21 cellular contexts compared by ENCODE assay signal in genomic region chr22:23116506-23117263, GRCh38. TPM values are rescaled to one million over a fixed set of nuclear protein-coding genes. Genes with fewer than 3 reads are reported as not detected.
A peak's percentile ranks its signal among the peaks of the same experiment; 100 is the strongest.
DNase-seq lines count a peak whose midpoint lies in the region; ATAC-seq, FAIRE-seq and TF ChIP-seq lines count a peak whose summit lies in the region.
"Had no signal": no experiment of that assay in that cellular context is flagged by ENCODE, and none has a peak within 500 bp of the region (broad histone marks: within the 10 kb centered on the region; RNA-seq: fewer than 3 reads in every experiment).

No MANE protein-coding gene starts in this region.

- no peaks in the 10 kb centered on the region for H3K9me3 Mint-ChIP-seq in GM23338
- H3K9me3 Mint-ChIP-seq: CD8-positive, alpha-beta memory T cell had no signal

- no peaks in the 10 kb centered on the region for H3F3A ChIP-seq in GM23338 (replicated peaks; ENCODE audit: low read depth)

- FAIRE-seq in K562 (lab: Jason Lieb, UNC), result no peak
- FAIRE-seq: G401.6, GM12892 had no signal

- peaks cover 9% of the 10 kb centered on the region for H3K27me3 Mint-ChIP-seq in GM23338 (ENCODE audit: insufficient read depth, low read depth, poor library complexity)
- H3K27me3 Mint-ChIP-seq: CD8-positive, alpha-beta memory T cell had no signal

- no peaks in the 10 kb centered on the region for H3K9me2 ChIP-seq in GM23338 (ENCODE audit: insufficient read depth)

- no peak overlapping the region for H3K4me3 Mint-ChIP-seq in GM23338
- H3K4me3 Mint-ChIP-seq: CD8-positive, alpha-beta memory T cell had no signal

- H3K9ac ChIP-seq in K562 (ENCODE audit: insufficient read depth in 1 of 2, low read depth in 2 of 2, low read length in 2 of 2), result peak overlapping the region in 1 of 2 experiments; percentile 20; a peak in 2 of 4 replicates

- intact Hi-C loops in K562 (cut with micrococcal nuclease), result no loop called here

- POLR2A ChIA-PET in K562 (lab: Yijun Ruan, JAX), result interaction anchor here (0.6 to 19.0 kb wide), 10 partner anchors 11 to 597 kb away, joined by 3 to 414 read pairs (median 4); partner anchors contain the start of gene GNAZ

- H3K27ac ChIP-seq in GM23338 (ENCODE audit: low read depth) (no peak overlapping the region), K562 (ENCODE audit: extremely low read depth, low read depth, low read length) (no peak overlapping the region), gastroesophageal sphincter (no peak overlapping the region), substantia nigra (ENCODE audit: low read depth, low read length, poor library complexity, severe bottlenecking) (peak overlapping the region; percentile 100)
- H3K27ac ChIP-seq: C4-2B, PC-9 had no signal

- no peak for TF ChIP-seq CTCF in GM23338 (conservative IDR thresholded peaks at IDR 0.05; ENCODE audit: low read depth in 2 of 2)
- peak in 1 of 3 experiments; percentile 27; a peak in 1 of 6 replicates for TF ChIP-seq CTCF in K562 (IDR thresholded peaks at IDR 0.05 in 2 of 3, conservative IDR thresholded peaks at IDR 0.05 in 1 of 3; ENCODE audit: insufficient read depth in 2 of 3, low read depth in 1 of 3, low read length in 3 of 3)
- TF ChIP-seq CTCF in gastroesophageal sphincter (IDR thresholded peaks at IDR 0.05), result no peak

- no peak for TF ChIP-seq EP300 in K562 (IDR thresholded peaks at IDR 0.05; ENCODE audit: low read length)
- TF ChIP-seq EP300 in gastroesophageal sphincter (IDR thresholded peaks at IDR 0.05), result no peak

- no peaks in the 10 kb centered on the region for H4K20me1 ChIP-seq in GM23338 (replicated peaks; ENCODE audit: insufficient read depth)
- peaks cover 86% of the 10 kb centered on the region for H4K20me1 ChIP-seq in K562 (replicated peaks; ENCODE audit: control insufficient read depth, insufficient read depth, low read length)

- CTCF ChIA-PET in K562 (lab: Yijun Ruan, JAX; ENCODE audit: low intra/inter-chr PET ratio), result no interaction called here

- no peak overlapping the region for H3K4me3 ChIP-seq in GM23338
- H3K4me3 ChIP-seq in K562, result no peak overlapping the region
- no peak overlapping the region for H3K4me3 ChIP-seq in gastroesophageal sphincter
- H3K4me3 ChIP-seq: PC-9 had no signal

- H3K79me2 ChIP-seq in GM23338 (replicated peaks; ENCODE audit: insufficient read depth), result no peaks in the 10 kb centered on the region
- no peaks in the 10 kb centered on the region for H3K79me2 ChIP-seq in K562 (ENCODE audit: control insufficient read depth, insufficient read depth, low read length)

- in situ Hi-C loops in K562 (cut with MboI), result no loop called here

- peaks cover 7% of the 10 kb centered on the region for H3K4me1 Mint-ChIP-seq in GM23338

- H3K4me1 ChIP-seq in GM23338 (ENCODE audit: insufficient read depth) (no peaks in the 10 kb centered on the region; the same call in 1 of the 2 replicates), K562 (replicated peaks in 1 of 2; ENCODE audit: control insufficient read depth in 2 of 2, insufficient read depth in 2 of 2, low read length in 2 of 2) (peaks cover 9 to 32% of the 10 kb centered on the region in 2 experiments; a peak in 4 of 5 replicates), gastroesophageal sphincter (peaks cover 0 to 13% (median 0%) of the 10 kb centered on the region in 3 donors)

- no peaks in the 10 kb centered on the region for H3K27me3 ChIP-seq in GM23338 (ENCODE audit: insufficient read depth)
- peaks cover 48 to 98% of the 10 kb centered on the region in 2 experiments; a peak in 4 of 5 replicates for H3K27me3 ChIP-seq in K562 (ENCODE audit: control insufficient read depth in 2 of 2, insufficient read depth in 2 of 2, low read length in 2 of 2)
- H3K27me3 ChIP-seq in gastroesophageal sphincter, result no peaks in the 10 kb centered on the region

- H3K4me2 ChIP-seq in GM23338 (no peak overlapping the region), K562 (ENCODE audit: insufficient read depth, low read length) (no peak overlapping the region)
- H3K4me2 ChIP-seq: PC-9 had no signal

- BruUV-seq in K562 (replicated peaks; lab: Mats Ljungman, UMichigan), result no TSS peak

- peaks cover 11% of the 10 kb centered on the region for H3K9me1 ChIP-seq in K562 (ENCODE audit: control insufficient read depth, insufficient read depth, low read length)

- H3K9me3 ChIP-seq in K562 (replicated peaks; ENCODE audit: control insufficient read depth, insufficient read depth, low read depth, low read length), result no peaks in the 10 kb centered on the region
- H3K9me3 ChIP-seq in gastroesophageal sphincter, result no peaks in the 10 kb centered on the region

- no peak for TF ChIP-seq RAD21 in K562 (CRISPR knock-in tag; conservative IDR thresholded peaks at IDR 0.05 in 1 of 2, IDR thresholded peaks at IDR 0.05 in 1 of 2)

- no peak overlapping the region for H2AFZ ChIP-seq in GM23338
- no peak overlapping the region for H2AFZ ChIP-seq in K562 (ENCODE audit: low read depth, low read length)
- H2AFZ ChIP-seq: PC-9 had no signal

- no peak for TF ChIP-seq POLR2A in K562 (conservative IDR thresholded peaks at IDR 0.05)
- TF ChIP-seq POLR2A in gastroesophageal sphincter (IDR thresholded peaks at IDR 0.05), result no peak

- ATAC-seq in GM23338 (peak; percentile 42), K562 (peak; percentile 5), gastroesophageal sphincter (peak; percentile 12), HG03095 (IDR thresholded peaks at IDR 0.05; ENCODE audit: unreplicated experiment) (no peak)
- ATAC-seq: SK-N-SH treated with all-trans-retinoic acid at 6 μM for 48 hours had no signal

- 8% methylated on average over 10 of the region's 10 CpGs for WGBS in K562 (ENCODE audit: insufficient coverage, low coverage, missing lambda C conversion rate)
- WGBS in gastroesophageal sphincter (ENCODE audit: low coverage in 1 of 2), 2 donors, result 77% methylated on average over 3 of the region's 10 CpGs; no CpG with 5 or more reads in 1 of the 2 donors

- no peak overlapping the region for H3K27ac Mint-ChIP-seq in GM23338

- no peaks in the 10 kb centered on the region for H3K36me3 Mint-ChIP-seq in GM23338 (ENCODE audit: low read depth)

- DNase-seq in GM23338 (ENCODE audit: low spot score), result no peak
- DNase-seq in K562 (ENCODE audit: extremely low read depth in 1 of 4, low spot score in 3 of 4), result peak in 3 of 4 experiments; percentile 51 to 64 (median 63)
- DNase-seq in substantia nigra (lab: John Stamatoyannopoulos, UW), result peak in 8 of 49 donors; percentile 24 to 47 (median 37)
- no peak for DNase-seq in RPMI8226
- no peak for DNase-seq in midbrain (lab: John Stamatoyannopoulos, UW)
- DNase-seq: ACHN; CD8-positive, alpha-beta memory T cell; Kasumi-1; NCI-H187; NCI-H510A treated with DMSO at 0.1 percent for 48 hours; NCI-H748 treated with DMSO at 0.1 percent for 48 hours; PC-9 had no signal

- no peaks in the 10 kb centered on the region for H3K36me3 ChIP-seq in GM23338 (ENCODE audit: insufficient read depth)
- no peaks in the 10 kb centered on the region for H3K36me3 ChIP-seq in K562 (ENCODE audit: control insufficient read depth, insufficient read depth, low read length)
- H3K36me3 ChIP-seq in gastroesophageal sphincter, result peaks cover 0 to 9% of the 10 kb centered on the region in 2 donors

RNA-seq across cellular contexts. Expression of gene RSPH14, which starts 25.1 kb away (rescaled TPM):
- not detected in 2 replicates for total RNA-seq in GM23338 (2014; rRNA removed; shearing (Covaris generic))
- 1.8 and 2.5 TPM in 2 replicates for polyA plus RNA-seq in GM23338 (2016; fragmentation: Nextera tagmentation; extraction: Ambion mirVana)
- not detected in 2 replicates for total RNA-seq in K562 (2011; cell fraction: chromatin; rRNA removed; ENCODE audit: low replicate concordance)
- total RNA-seq in K562 (2011; cell fraction: nucleolus; rRNA removed), result not detected in 2 replicates
- total RNA-seq in K562 (2011; cell fraction: nucleoplasm; rRNA removed), result not detected in 2 replicates
- not detected in 2 replicates for total RNA-seq in K562 (2014; rRNA removed)
- total RNA-seq in K562 (2014; rRNA removed; fragmentation: Illumina TruSeq; extraction: Trizol), result not detected in 2 replicates
- not detected in 2 replicates for total RNA-seq in K562 (2015; rRNA removed; fragmentation: Illumina TruSeq; extraction: Trizol)
- not detected in 2 replicates for total RNA-seq in K562 (2021)
- 0.24 TPM in 1 of 2 replicates, not detected in the other for polyA plus RNA-seq in K562 (2011; rRNA removed)
- not detected in 2 replicates for polyA plus RNA-seq in K562 (2011; cell fraction: cytosol; rRNA removed)
- polyA plus RNA-seq in K562 (2011; cell fraction: nucleus; rRNA removed), result 0.27 TPM in 1 of 2 replicates, not detected in the other
- not detected in 2 replicates for polyA plus RNA-seq in K562 (2012)
- polyA plus RNA-seq in K562 (2014; fragmentation: Illumina TruSeq; extraction: Trizol), result not detected in 2 replicates
- under 1 TPM in 1 of 2 experiments, not detected in 1; 0.35 TPM for polyA plus RNA-seq in K562 (2014; fragmentation: Nextera tagmentation; extraction: Ambion mirVana)
- not detected in 2 replicates for polyA plus RNA-seq in K562 (2014; rRNA removed)
- not detected in 2 replicates for polyA minus RNA-seq in K562 (2011; rRNA and poly(A)+ RNA removed)
- polyA minus RNA-seq in K562 (2011; cell fraction: cytosol; rRNA and poly(A)+ RNA removed), result not detected in 2 replicates
- not detected in 2 replicates for polyA minus RNA-seq in K562 (2011; cell fraction: nucleus; rRNA and poly(A)+ RNA removed)
- 1 to 10 TPM in 1 of 4 donors, not detected in 3; 2.7 TPM for total RNA-seq in gastroesophageal sphincter
- total RNA-seq: CD8-positive, alpha-beta memory T cell; Daoy; H4; MCF 10A had no signal

RNA-seq across cellular contexts. Expression of gene RAB36, which starts 28.6 kb away (rescaled TPM):
- 0.58 and 1.2 TPM in 2 replicates for total RNA-seq in GM23338 (2014; rRNA removed; shearing (Covaris generic))
- polyA plus RNA-seq in GM23338 (2016; fragmentation: Nextera tagmentation; extraction: Ambion mirVana), result 0.43 and 0.58 TPM in 2 replicates
- not detected in 2 replicates for total RNA-seq in K562 (2011; cell fraction: chromatin; rRNA removed; ENCODE audit: low replicate concordance)
- total RNA-seq in K562 (2011; cell fraction: nucleolus; rRNA removed), result not detected in 2 replicates
- total RNA-seq in K562 (2011; cell fraction: nucleoplasm; rRNA removed), result not detected in 2 replicates
- 0.04 and 0.50 TPM in 2 replicates for total RNA-seq in K562 (2014; rRNA removed)
- total RNA-seq in K562 (2014; rRNA removed; fragmentation: Illumina TruSeq; extraction: Trizol), result not detected in 2 replicates
- total RNA-seq in K562 (2015; rRNA removed; fragmentation: Illumina TruSeq; extraction: Trizol), result not detected in 2 replicates
- 0.09 TPM in 1 of 2 replicates, not detected in the other for total RNA-seq in K562 (2021)
- polyA plus RNA-seq in K562 (2011; rRNA removed), result 0.01 and 0.04 TPM in 2 replicates
- polyA plus RNA-seq in K562 (2011; cell fraction: cytosol; rRNA removed), result 0.58 TPM in 1 of 2 replicates, not detected in the other
- polyA plus RNA-seq in K562 (2011; cell fraction: nucleus; rRNA removed), result 0.06 TPM in 1 of 2 replicates, not detected in the other
- 0.08 and 0.18 TPM in 2 replicates for polyA plus RNA-seq in K562 (2012)
- polyA plus RNA-seq in K562 (2014; fragmentation: Illumina TruSeq; extraction: Trizol), result not detected in 2 replicates
- under 1 TPM; 0.04 to 0.08 TPM for polyA plus RNA-seq in K562 (2014; fragmentation: Nextera tagmentation; extraction: Ambion mirVana)
- 0.08 TPM in 1 of 2 replicates, not detected in the other for polyA plus RNA-seq in K562 (2014; rRNA removed)
- polyA minus RNA-seq in K562 (2011; rRNA and poly(A)+ RNA removed), result 0.42 TPM in 1 of 2 replicates, not detected in the other
- polyA minus RNA-seq in K562 (2011; cell fraction: cytosol; rRNA and poly(A)+ RNA removed), result not detected in 2 replicates
- 0.11 and 0.40 TPM in 2 replicates for polyA minus RNA-seq in K562 (2011; cell fraction: nucleus; rRNA and poly(A)+ RNA removed)
- 10 to 100 TPM in 1 of 4 donors, 1 to 10 TPM in 3; 3.9 to 12.2 (median 6.7) TPM for total RNA-seq in gastroesophageal sphincter

RNA-seq across cellular contexts. Expression of gene GNAZ, which starts 46.4 kb away (rescaled TPM):
- 9.9 and 11.1 TPM in 2 replicates for total RNA-seq in GM23338 (2014; rRNA removed; shearing (Covaris generic))
- polyA plus RNA-seq in GM23338 (2016; fragmentation: Nextera tagmentation; extraction: Ambion mirVana), result 2.9 TPM in 2 replicates
- total RNA-seq in K562 (2011; cell fraction: chromatin; rRNA removed; ENCODE audit: low replicate concordance), result 0.79 and 1.2 TPM in 2 replicates
- total RNA-seq in K562 (2011; cell fraction: nucleolus; rRNA removed), result 0.50 and 0.79 TPM in 2 replicates
- 0.29 and 0.46 TPM in 2 replicates for total RNA-seq in K562 (2011; cell fraction: nucleoplasm; rRNA removed)
- 0.14 and 0.24 TPM in 2 replicates for total RNA-seq in K562 (2014; rRNA removed)
- total RNA-seq in K562 (2014; rRNA removed; fragmentation: Illumina TruSeq; extraction: Trizol), result 0.04 and 0.10 TPM in 2 replicates
- total RNA-seq in K562 (2015; rRNA removed; fragmentation: Illumina TruSeq; extraction: Trizol), result 0.04 and 0.11 TPM in 2 replicates
- total RNA-seq in K562 (2021), result 0.22 and 0.74 TPM in 2 replicates
- polyA plus RNA-seq in K562 (2011; rRNA removed), result 0.13 and 0.22 TPM in 2 replicates
- 0.15 and 0.31 TPM in 2 replicates for polyA plus RNA-seq in K562 (2011; cell fraction: cytosol; rRNA removed)
- polyA plus RNA-seq in K562 (2011; cell fraction: nucleus; rRNA removed), result 0.35 and 0.60 TPM in 2 replicates
- polyA plus RNA-seq in K562 (2012), result 0.14 and 0.26 TPM in 2 replicates
- polyA plus RNA-seq in K562 (2014; fragmentation: Illumina TruSeq; extraction: Trizol), result 0.12 and 0.13 TPM in 2 replicates
- not detected for polyA plus RNA-seq in K562 (2014; fragmentation: Nextera tagmentation; extraction: Ambion mirVana)
- polyA plus RNA-seq in K562 (2014; rRNA removed), result 0.18 TPM in 1 of 2 replicates, not detected in the other
- polyA minus RNA-seq in K562 (2011; rRNA and poly(A)+ RNA removed), result 0.21 and 0.32 TPM in 2 replicates
- polyA minus RNA-seq in K562 (2011; cell fraction: cytosol; rRNA and poly(A)+ RNA removed), result 0.57 TPM in 1 of 2 replicates, not detected in the other
- 0.40 and 0.67 TPM in 2 replicates for polyA minus RNA-seq in K562 (2011; cell fraction: nucleus; rRNA and poly(A)+ RNA removed)
- 10 to 100 TPM; 50.1 to 89.2 (median 55.0) TPM for total RNA-seq in gastroesophageal sphincter

Comparison
In these comparisons a context has a peak if more than half of its experiments do, and no peak if none do; other contexts are left out.
1. DNase-seq: peak in K562 (3 of 4); none in GM23338 (single experiment), RPMI8226 (single experiment) and midbrain (single experiment).